ENCODE assay signal across 13 cellular contexts in genomic region chr12:28424965-28425364, GRCh38.
DNase-seq lines count a peak whose midpoint lies in the region; ATAC-seq and TF ChIP-seq lines count a peak whose summit lies in the region.
"Had no signal": no experiment of that assay in that cellular context is flagged by ENCODE, and none has a peak within 500 bp of the region (broad histone marks: within the 10 kb centered on the region; RNA-seq: fewer than 3 reads in every experiment).

No MANE protein-coding gene starts in this region.

- peaks cover 7% of the 10 kb centered on the region for H3K9me3 Mint-ChIP-seq in activated CD8-positive, alpha-beta memory T cell treated with anti-CD3 and anti-CD28 coated beads, Interleukin-2, amount 10 ng/mL, durations not matched to agents 7 days and 5 days (ENCODE audit: low read depth)

- in situ Hi-C loops in brain microvascular endothelial cell (cut with HindIII; ENCODE audit: low pct_ligation_motif_present, low sequenced_read_pairs) = no loop called here

- peaks cover 3% of the 10 kb centered on the region for H3K4me1 Mint-ChIP-seq in activated CD8-positive, alpha-beta memory T cell treated with anti-CD3 and anti-CD28 coated beads, Interleukin-2, amount 10 ng/mL, durations not matched to agents 7 days and 5 days

- no peak overlapping the region for H3K27ac Mint-ChIP-seq in activated CD8-positive, alpha-beta memory T cell treated with anti-CD3 and anti-CD28 coated beads, Interleukin-2, amount 10 ng/mL, durations not matched to agents 7 days and 5 days

- CTCF ChIA-PET in activated CD8-positive, alpha-beta memory T cell treated with anti-CD3 and anti-CD28 coated beads, Interleukin-2, amount 10 ng/mL, durations not matched to agents 7 days and 5 days (lab: Charles Lee) = no interaction called here

- no peaks in the 10 kb centered on the region for H3K27me3 Mint-ChIP-seq in activated CD8-positive, alpha-beta memory T cell treated with anti-CD3 and anti-CD28 coated beads, Interleukin-2, amount 10 ng/mL, durations not matched to agents 7 days and 5 days

- no peak overlapping the region for H3K27ac ChIP-seq in brain microvascular endothelial cell
- H3K27ac ChIP-seq: sigmoid colon had no signal

- peaks cover 8% of the 10 kb centered on the region for H3K36me3 Mint-ChIP-seq in activated CD8-positive, alpha-beta memory T cell treated with anti-CD3 and anti-CD28 coated beads, Interleukin-2, amount 10 ng/mL, durations not matched to agents 7 days and 5 days

- no peak for TF ChIP-seq CTCF in brain microvascular endothelial cell (IDR thresholded peaks at IDR 0.05; ENCODE audit: low read depth, low read length, missing control alignments)

- peak; percentile 30 for ATAC-seq in HG03135 (IDR thresholded peaks at IDR 0.05; ENCODE audit: unreplicated experiment)
- no peak for ATAC-seq in activated CD8-positive, alpha-beta memory T cell treated with anti-CD3 and anti-CD28 coated beads, Interleukin-2, amount 10 ng/mL, durations not matched to agents 7 days and 5 days
- ATAC-seq: esophagus mucosa, PC-3 had no signal

- no peak overlapping the region for H3K4me3 Mint-ChIP-seq in activated CD8-positive, alpha-beta memory T cell treated with anti-CD3 and anti-CD28 coated beads, Interleukin-2, amount 10 ng/mL, durations not matched to agents 7 days and 5 days

- no peaks in the 10 kb centered on the region for H3K27me3 ChIP-seq in brain microvascular endothelial cell (replicated peaks)
- H3K27me3 ChIP-seq: sigmoid colon had no signal

- H3K4me3 ChIP-seq in brain microvascular endothelial cell (ENCODE audit: low read depth, low read length) = no peak overlapping the region
- H3K4me3 ChIP-seq in skeletal muscle cell (ENCODE audit: low read depth, low read length) = no peak overlapping the region
- H3K4me3 ChIP-seq: sigmoid colon had no signal

- DNase-seq in brain microvascular endothelial cell = peak; percentile 80
- peak; percentile 93 for DNase-seq in iris pigment epithelial cell (ENCODE audit: low read depth)
- DNase-seq in skeletal muscle cell (ENCODE audit: low read depth) = peak; percentile 33
- no peak for DNase-seq in DMS79 (lab: John Stamatoyannopoulos, UW)
- no peak for DNase-seq in NCI-H446 treated with DMSO at 0.1 percent for 48 hours (lab: John Stamatoyannopoulos, UW)
- no peak for DNase-seq in retina
- no peak for DNase-seq in activated CD8-positive, alpha-beta memory T cell treated with anti-CD3 and anti-CD28 coated beads, Interleukin-2, amount 10 ng/mL, durations not matched to agents 7 days and 5 days
- DNase-seq: anterior cingulate cortex, NCI-H2081 treated with DMSO at 0.1 percent for 48 hours, PC-3, sigmoid colon had no signal

- no peaks in the 10 kb centered on the region for H3K36me3 ChIP-seq in brain microvascular endothelial cell (replicated peaks)
- H3K36me3 ChIP-seq: sigmoid colon had no signal

Comparison
In these comparisons a context has a peak if more than half of its experiments do, and no peak if none do; other contexts are left out.
1. DNase-seq: peak in brain microvascular endothelial cell (single experiment), iris pigment epithelial cell (single experiment) and skeletal muscle cell (single experiment); none in DMS79 (single experiment), NCI-H446 treated with DMSO at 0.1 percent for 48 hours (single experiment), retina (single experiment) and activated CD8-positive, alpha-beta memory T cell treated with anti-CD3 and anti-CD28 coated beads, Interleukin-2, amount 10 ng/mL, durations not matched to agents 7 days and 5 days (single experiment).